1 cellular context compared by ENCODE assay signal in the genomic region with DNA sequence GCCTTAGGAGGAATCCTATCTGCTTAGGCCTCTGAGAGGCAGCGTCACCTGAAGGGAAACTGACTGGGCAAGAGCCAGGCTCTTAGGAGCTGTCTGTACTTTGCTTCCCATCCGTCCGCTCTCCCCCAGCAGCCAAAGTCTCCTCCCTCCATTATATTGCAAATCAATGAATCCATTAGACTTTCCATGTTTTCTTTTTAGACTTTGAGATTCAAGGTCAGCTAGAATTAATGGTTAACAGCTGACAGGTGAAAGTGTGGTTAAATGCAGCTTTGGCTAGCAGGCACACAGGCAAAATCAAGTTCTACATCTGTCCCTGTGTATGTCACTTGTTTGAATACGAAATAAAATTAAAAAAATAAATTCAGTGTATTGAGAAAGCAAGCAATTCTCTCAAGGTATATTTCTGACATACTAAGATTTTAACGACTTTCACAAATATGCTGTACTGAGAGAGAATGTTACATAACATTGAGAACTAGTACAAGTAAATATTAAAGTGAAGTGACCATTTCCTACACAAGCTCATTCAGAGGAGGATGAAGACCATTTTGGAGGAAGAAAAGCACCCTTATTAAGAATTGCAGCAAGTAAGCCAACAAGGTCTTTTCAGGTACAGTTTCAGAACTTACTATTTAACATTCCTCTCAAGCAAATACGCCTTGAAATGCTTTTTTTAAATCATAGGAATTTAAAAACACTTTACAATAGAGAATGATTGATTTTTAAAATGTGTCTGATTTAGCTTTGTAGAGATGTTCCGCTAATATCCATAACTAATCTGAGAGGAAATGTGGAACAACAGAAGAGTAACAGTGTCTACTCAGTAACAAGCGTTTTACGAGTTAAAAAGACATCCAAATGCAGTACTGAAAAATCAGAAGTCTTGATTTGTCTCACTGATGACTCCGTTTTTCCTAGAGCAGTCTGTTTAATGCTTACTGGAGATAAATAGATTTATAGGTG.
A peak's percentile ranks its signal among the peaks of the same experiment; 100 is the strongest.
TF ChIP-seq lines count a peak whose summit lies in the region.

Gene F11 (plus strand): TSS at position 507 of the 966 bp plus-strand sequence. CDS start 948 bp downstream, outside the sequence.

TF ChIP-seq in liver, 16 proteins besides CTCF, POLR2A, EP300 and RAD21:
- peak; percentile 28 for TF ChIP-seq FOXA2 (IDR thresholded peaks at IDR 0.05)
- peak; percentile 85 for TF ChIP-seq HNF4G (IDR thresholded peaks at IDR 0.05)
- TF ChIP-seq TAF1 (conservative IDR thresholded peaks at IDR 0.05): peak; percentile 87
- peak; percentile 86 to 94 for TF ChIP-seq HNF4A (conservative IDR thresholded peaks at IDR 0.05)
- TF ChIP-seq RXRA (IDR thresholded peaks at IDR 0.05): peak; percentile 73
- peak; percentile 95 for TF ChIP-seq YY1 (IDR thresholded peaks at IDR 0.05)
- TF ChIP-seq, protein P1, sequence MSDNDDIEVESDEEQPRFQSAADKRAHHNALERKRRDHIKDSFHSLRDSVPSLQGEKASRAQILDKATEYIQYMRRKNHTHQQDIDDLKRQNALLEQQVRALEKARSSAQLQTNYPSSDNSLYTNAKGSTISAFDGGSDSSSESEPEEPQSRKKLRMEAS (IDR thresholded peaks at IDR 0.05): peak; percentile 78
- TF ChIP-seq JUND (IDR thresholded peaks at IDR 0.05): peak; percentile 7 to 53
- no peak for TF ChIP-seq FOXA1 (IDR thresholded peaks at IDR 0.05)
- peak; percentile 41 to 66 for TF ChIP-seq EGR1 (IDR thresholded peaks at IDR 0.05; ENCODE audit: low read depth in 2 of 2)
- TF ChIP-seq GABPA (IDR thresholded peaks at IDR 0.05 in 1 of 2, conservative IDR thresholded peaks at IDR 0.05 in 1 of 2): peak in 1 of 2 donors; percentile 32
- no peak for TF ChIP-seq NR2F2 (IDR thresholded peaks at IDR 0.05)
- TF ChIP-seq, protein P2, sequence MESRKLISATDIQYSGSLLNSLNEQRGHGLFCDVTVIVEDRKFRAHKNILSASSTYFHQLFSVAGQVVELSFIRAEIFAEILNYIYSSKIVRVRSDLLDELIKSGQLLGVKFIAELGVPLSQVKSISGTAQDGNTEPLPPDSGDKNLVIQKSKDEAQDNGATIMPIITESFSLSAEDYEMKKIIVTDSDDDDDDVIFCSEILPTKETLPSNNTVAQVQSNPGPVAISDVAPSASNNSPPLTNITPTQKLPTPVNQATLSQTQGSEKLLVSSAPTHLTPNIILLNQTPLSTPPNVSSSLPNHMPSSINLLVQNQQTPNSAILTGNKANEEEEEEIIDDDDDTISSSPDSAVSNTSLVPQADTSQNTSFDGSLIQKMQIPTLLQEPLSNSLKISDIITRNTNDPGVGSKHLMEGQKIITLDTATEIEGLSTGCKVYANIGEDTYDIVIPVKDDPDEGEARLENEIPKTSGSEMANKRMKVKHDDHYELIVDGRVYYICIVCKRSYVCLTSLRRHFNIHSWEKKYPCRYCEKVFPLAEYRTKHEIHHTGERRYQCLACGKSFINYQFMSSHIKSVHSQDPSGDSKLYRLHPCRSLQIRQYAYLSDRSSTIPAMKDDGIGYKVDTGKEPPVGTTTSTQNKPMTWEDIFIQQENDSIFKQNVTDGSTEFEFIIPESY (IDR thresholded peaks at IDR 0.05): peak; percentile 84
- TF ChIP-seq, protein P3, sequence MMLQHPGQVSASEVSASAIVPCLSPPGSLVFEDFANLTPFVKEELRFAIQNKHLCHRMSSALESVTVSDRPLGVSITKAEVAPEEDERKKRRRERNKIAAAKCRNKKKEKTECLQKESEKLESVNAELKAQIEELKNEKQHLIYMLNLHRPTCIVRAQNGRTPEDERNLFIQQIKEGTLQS (IDR thresholded peaks at IDR 0.05): peak; percentile 8
- TF ChIP-seq, protein P4, sequence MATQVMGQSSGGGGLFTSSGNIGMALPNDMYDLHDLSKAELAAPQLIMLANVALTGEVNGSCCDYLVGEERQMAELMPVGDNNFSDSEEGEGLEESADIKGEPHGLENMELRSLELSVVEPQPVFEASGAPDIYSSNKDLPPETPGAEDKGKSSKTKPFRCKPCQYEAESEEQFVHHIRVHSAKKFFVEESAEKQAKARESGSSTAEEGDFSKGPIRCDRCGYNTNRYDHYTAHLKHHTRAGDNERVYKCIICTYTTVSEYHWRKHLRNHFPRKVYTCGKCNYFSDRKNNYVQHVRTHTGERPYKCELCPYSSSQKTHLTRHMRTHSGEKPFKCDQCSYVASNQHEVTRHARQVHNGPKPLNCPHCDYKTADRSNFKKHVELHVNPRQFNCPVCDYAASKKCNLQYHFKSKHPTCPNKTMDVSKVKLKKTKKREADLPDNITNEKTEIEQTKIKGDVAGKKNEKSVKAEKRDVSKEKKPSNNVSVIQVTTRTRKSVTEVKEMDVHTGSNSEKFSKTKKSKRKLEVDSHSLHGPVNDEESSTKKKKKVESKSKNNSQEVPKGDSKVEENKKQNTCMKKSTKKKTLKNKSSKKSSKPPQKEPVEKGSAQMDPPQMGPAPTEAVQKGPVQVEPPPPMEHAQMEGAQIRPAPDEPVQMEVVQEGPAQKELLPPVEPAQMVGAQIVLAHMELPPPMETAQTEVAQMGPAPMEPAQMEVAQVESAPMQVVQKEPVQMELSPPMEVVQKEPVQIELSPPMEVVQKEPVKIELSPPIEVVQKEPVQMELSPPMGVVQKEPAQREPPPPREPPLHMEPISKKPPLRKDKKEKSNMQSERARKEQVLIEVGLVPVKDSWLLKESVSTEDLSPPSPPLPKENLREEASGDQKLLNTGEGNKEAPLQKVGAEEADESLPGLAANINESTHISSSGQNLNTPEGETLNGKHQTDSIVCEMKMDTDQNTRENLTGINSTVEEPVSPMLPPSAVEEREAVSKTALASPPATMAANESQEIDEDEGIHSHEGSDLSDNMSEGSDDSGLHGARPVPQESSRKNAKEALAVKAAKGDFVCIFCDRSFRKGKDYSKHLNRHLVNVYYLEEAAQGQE (IDR thresholded peaks at IDR 0.05): peak; percentile 81
- peak; percentile 94 for TF ChIP-seq SP1 (IDR thresholded peaks at IDR 0.05)
TF ChIP-seq in liver: peak in this region for 14.
